22 cellular contexts compared by ENCODE assay signal in the genomic region with DNA sequence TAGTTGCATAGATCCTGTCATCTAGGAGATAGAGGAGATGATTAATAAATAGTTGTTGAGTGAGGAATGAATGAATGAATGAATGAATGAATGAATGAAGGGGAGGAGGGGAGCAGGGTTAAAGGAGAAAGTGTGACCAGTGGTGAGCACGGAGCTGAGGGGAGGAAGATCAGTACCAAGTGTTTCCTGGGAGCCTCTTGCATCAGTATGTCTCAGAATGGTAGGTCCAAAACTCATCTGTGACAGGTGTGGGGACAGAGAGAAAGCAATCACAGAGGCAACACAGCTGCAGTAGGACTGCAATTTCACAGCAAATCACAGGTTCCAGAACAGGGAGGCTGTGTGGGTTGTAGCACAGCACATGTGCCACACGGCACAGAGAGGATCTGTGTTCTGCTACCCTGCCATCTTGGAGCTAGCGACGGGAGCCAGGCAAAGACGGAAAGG. TPM values are rescaled to one million over a fixed set of nuclear protein-coding genes. Genes with fewer than 3 reads are reported as not detected.
"Had no signal": no experiment of that assay in that cellular context is flagged by ENCODE, and none has a peak within 500 bp of the region (broad histone marks: within the 10 kb centered on the region; RNA-seq: fewer than 3 reads in every experiment).

No MANE protein-coding gene starts in this region.

- H3K36me3 Mint-ChIP-seq: activated CD4-positive, alpha-beta memory T cell treated with anti-CD3 and anti-CD28 coated beads for 36 hours; naive B cell had no signal

- H3K27me3 Mint-ChIP-seq: activated CD4-positive, alpha-beta memory T cell treated with anti-CD3 and anti-CD28 coated beads for 36 hours had no signal

- H3K4me3 Mint-ChIP-seq: activated CD4-positive, alpha-beta memory T cell treated with anti-CD3 and anti-CD28 coated beads for 36 hours; naive B cell; T-helper 17 cell had no signal

- H3K27ac Mint-ChIP-seq: activated CD4-positive, alpha-beta memory T cell treated with anti-CD3 and anti-CD28 coated beads for 36 hours; T-helper 17 cell had no signal

- H3K27ac ChIP-seq: body of pancreas, cardiac muscle cell, uterus had no signal

- H3K4me3 ChIP-seq: body of pancreas, cardiac muscle cell, lung, uterus had no signal

- H3K9me3 Mint-ChIP-seq: activated CD4-positive, alpha-beta memory T cell treated with anti-CD3 and anti-CD28 coated beads for 36 hours; naive B cell had no signal

- DNase-seq: activated CD4-positive, alpha-beta memory T cell treated with anti-CD3 and anti-CD28 coated beads for 36 hours; activated CD4-positive, alpha-beta T cell treated with anti-CD3 and anti-CD28 coated beads for 48 hours; activated naive CD4-positive, alpha-beta T cell treated with Interleukin-2 at 50 U/mL for 16 hours; activated T-cell treated with anti-CD3 and anti-CD28 coated beads, Interleukin-2, amount 50 U/mL, for 48 hours; anterior cingulate cortex; body of pancreas; effector CD8-positive, alpha-beta T cell; erythroblast; foreskin fibroblast; naive B cell; right cardiac atrium; stimulated activated CD4-positive, alpha-beta T cell treated with anti-CD3 and anti-CD28 coated beads, Interleukin-1b, Interleukin-23, amount 100 ng/mL, for 48 hours; T-helper 17 cell; trophoblast cell; uterus had no signal

- H3K36me3 ChIP-seq: cardiac muscle cell, uterus had no signal

- H3K4me1 ChIP-seq: body of pancreas, uterus had no signal

- H3K9me3 ChIP-seq: body of pancreas, uterus had no signal

- ATAC-seq: body of pancreas, left lobe of liver, right cardiac atrium had no signal

RNA-seq across cellular contexts. Expression of a gene that starts 19.0 kb away (rescaled TPM):
- total RNA-seq: glomerular endothelial cell, skeletal muscle tissue, temporal lobe had no signal

RNA-seq across cellular contexts. Expression of a gene that starts 45.9 kb away (rescaled TPM):
- total RNA-seq: activated CD4-positive, alpha-beta memory T cell treated with anti-CD3 and anti-CD28 coated beads for 36 hours; glomerular endothelial cell; pulmonary artery endothelial cell; T-helper 17 cell; temporal lobe had no signal
